In genomic region chr2:30437809-30438548, GRCh38 we compare ENCODE assay signal across 6 cellular contexts.
"Had no signal": no experiment of that assay in that cellular context is flagged by ENCODE, and none has a peak within 500 bp of the region (broad histone marks: within the 10 kb centered on the region; RNA-seq: fewer than 3 reads in every experiment).

No MANE protein-coding gene starts in this region.

- H3K27ac Mint-ChIP-seq: T-helper 1 cell treated with Interleukin-12 subunit alpha and Interleukin-12 subunit beta and Interleukin-4 antibody, amounts not matched to agents 30 μg/mL and 1 μg/mL, for 36 hours; type B pancreatic cell had no signal

- H3K27me3 ChIP-seq: foreskin keratinocyte, pancreas had no signal

- H3K4me3 Mint-ChIP-seq: activated naive CD8-positive, alpha-beta T cell; T-helper 1 cell treated with Interleukin-12 subunit alpha and Interleukin-12 subunit beta and Interleukin-4 antibody, amounts not matched to agents 30 μg/mL and 1 μg/mL, for 36 hours; type B pancreatic cell had no signal

- H3K27me3 Mint-ChIP-seq: activated naive CD8-positive, alpha-beta T cell; type B pancreatic cell had no signal

- H3K9me3 Mint-ChIP-seq: T-helper 1 cell treated with Interleukin-12 subunit alpha and Interleukin-12 subunit beta and Interleukin-4 antibody, amounts not matched to agents 30 μg/mL and 1 μg/mL, for 36 hours; type B pancreatic cell had no signal

- H3K9me3 ChIP-seq: pancreas had no signal

- DNase-seq: activated effector memory CD4-positive, alpha-beta T cell treated with Interleukin-2 at 50 U/mL for 16 hours; foreskin keratinocyte; pancreas had no signal

- H3K27ac ChIP-seq: foreskin keratinocyte, pancreas had no signal

- H3K36me3 ChIP-seq: pancreas had no signal

- H3K4me3 ChIP-seq: pancreas had no signal

- H3K4me1 ChIP-seq: foreskin keratinocyte, pancreas had no signal

- H3K36me3 Mint-ChIP-seq: activated naive CD8-positive, alpha-beta T cell; type B pancreatic cell had no signal

- ATAC-seq: foreskin keratinocyte, pancreas had no signal
